ENCODE assay signal across 8 cellular contexts in the genomic region with DNA sequence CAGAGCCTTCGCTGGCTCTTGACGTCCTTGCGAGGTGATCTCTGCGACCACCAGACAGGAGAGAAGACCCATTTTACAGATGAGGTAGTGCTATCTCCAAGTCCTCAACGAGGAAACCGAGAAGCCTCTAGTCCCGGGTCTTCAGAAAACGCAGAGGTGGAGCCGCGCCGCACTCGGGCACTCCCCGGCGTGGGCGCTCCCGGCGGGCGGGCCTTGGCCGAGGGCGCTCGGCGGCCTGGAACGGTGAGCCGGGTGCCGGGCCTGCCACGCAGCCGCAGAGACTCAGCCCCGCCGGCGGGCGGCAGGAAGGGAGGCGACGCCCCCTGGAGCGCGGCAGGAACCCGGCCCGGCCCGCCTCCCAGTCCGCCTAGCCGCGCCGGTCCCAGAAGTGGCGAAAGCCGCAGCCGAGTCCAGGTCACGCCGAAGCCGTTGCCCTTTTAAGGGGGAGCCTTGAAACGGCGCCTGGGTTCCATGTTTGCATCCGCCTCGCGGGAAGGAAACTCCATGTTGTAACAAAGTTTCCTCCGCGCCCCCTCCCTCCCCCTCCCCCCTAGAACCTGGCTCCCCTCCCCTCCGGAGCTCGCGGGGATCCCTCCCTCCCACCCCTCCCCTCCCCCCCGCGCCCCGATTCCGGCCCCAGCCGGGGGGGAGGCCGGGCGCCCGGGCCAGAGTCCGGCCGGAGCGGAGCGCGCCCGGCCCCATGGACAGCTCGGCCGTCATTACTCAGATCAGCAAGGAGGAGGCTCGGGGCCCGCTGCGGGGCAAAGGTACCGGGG.
A peak's percentile ranks its signal among the peaks of the same experiment; 100 is the strongest.
DNase-seq lines count a peak whose midpoint lies in the region; ATAC-seq and TF ChIP-seq lines count a peak whose summit lies in the region.

A gene with protein sequence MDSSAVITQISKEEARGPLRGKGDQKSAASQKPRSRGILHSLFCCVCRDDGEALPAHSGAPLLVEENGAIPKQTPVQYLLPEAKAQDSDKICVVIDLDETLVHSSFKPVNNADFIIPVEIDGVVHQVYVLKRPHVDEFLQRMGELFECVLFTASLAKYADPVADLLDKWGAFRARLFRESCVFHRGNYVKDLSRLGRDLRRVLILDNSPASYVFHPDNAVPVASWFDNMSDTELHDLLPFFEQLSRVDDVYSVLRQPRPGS (plus strand): TSS at position 478 of the 776 bp plus-strand sequence. CDS start 223 bp downstream, at position 701.

- ATAC-seq in GM18502 (IDR thresholded peaks at IDR 0.05; ENCODE audit: poor library complexity, unreplicated experiment) (peak; percentile 48), HG02943 (IDR thresholded peaks at IDR 0.05; ENCODE audit: low read depth, unreplicated experiment) (peak; percentile 32)

- TF ChIP-seq CTCF in astrocyte of the cerebellum (IDR thresholded peaks at IDR 0.05; ENCODE audit: low read depth, low read length, missing control alignments), result no peak

- H3K4me3 ChIP-seq in astrocyte of the cerebellum (ENCODE audit: low read depth, low read length), result peak within 1 kb of the TSS; percentile 86

- DNase-seq in NCI-H2029 treated with DMSO at 0.1 percent for 48 hours (lab: John Stamatoyannopoulos, UW) (peak; percentile 60), T-helper 9 cell (peak; percentile 92), astrocyte of the cerebellum (ENCODE audit: low read depth) (peak; percentile 93), hepatic stellate cell (ENCODE audit: low spot score) (peak; percentile 97), retina (peak; percentile 94), OCI-M2 (lab: John Stamatoyannopoulos, UW; ENCODE audit: unreplicated experiment) (no peak)

- in situ Hi-C loops in astrocyte of the cerebellum (cut with HindIII; ENCODE audit: low sequenced_read_pairs), result no loop called here
